Comparison of ENCODE assay signal across 19 cellular contexts in the genomic region with DNA sequence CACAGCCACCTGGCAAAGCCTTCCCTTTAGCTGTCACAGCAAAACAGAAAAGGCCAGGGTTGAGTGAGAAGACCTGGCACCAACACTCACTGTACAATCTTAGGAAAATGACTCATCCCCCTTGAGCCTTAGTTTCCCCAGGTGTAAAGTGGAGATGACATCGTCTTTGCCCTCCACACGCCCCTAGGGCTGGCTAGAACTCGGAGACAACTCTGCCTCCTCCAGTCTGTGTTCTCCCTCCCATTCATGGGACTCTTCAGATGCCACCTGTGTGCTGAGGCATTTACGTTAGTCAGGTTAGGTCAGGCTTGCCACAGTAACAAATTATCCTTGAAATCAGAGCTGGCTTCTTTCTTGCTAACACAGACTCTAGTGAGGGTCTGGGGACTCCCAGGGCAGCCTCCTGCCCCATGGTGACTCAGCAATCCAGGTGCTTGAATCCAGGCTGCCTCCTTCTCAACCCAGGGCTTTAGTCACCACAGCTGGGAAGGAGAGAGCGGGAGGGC.
"Had no signal": no experiment of that assay in that cellular context is flagged by ENCODE, and none has a peak within 500 bp of the region (broad histone marks: within the 10 kb centered on the region; RNA-seq: fewer than 3 reads in every experiment).

No MANE protein-coding gene starts in this region.

- H3K9me3 Mint-ChIP-seq: central memory CD8-positive, alpha-beta T cell; T-helper 1 cell treated with Interleukin-12 subunit alpha and Interleukin-12 subunit beta and Interleukin-4 antibody, amounts not matched to agents 30 μg/mL and 1 μg/mL, for 36 hours had no signal

- DNase-seq: activated CD4-positive, alpha-beta memory T cell treated with anti-CD3 and anti-CD28 coated beads for 36 hours; activated CD4-positive, alpha-beta T cell treated with anti-CD3 and anti-CD28 coated beads, Interleukin-2, amount 10 ng/mL, durations not matched to agents 7 days and 5 days; activated CD4-positive, CD25-positive, alpha-beta regulatory T cell; activated naive CD4-positive, alpha-beta T cell treated with Interleukin-2 at 50 U/mL for 16 hours; activated naive CD8-positive, alpha-beta T cell treated with anti-CD3 and anti-CD28 coated beads, Interleukin-2, amount 10 ng/mL, durations not matched to agents 7 days and 5 days; activated T-cell treated with anti-CD3 and anti-CD28 coated beads, Interleukin-2, amount 50 U/mL, for 72 hours; aorta; body of pancreas; MG63; NCI-H1105; NCI-H1436 treated with DMSO at 0.1 percent for 48 hours; NCI-H187; NCI-H2081; NCI-H510A treated with DMSO at 0.1 percent for 48 hours; PC-3; SHP77; T-helper 9 cell had no signal

- H3K9me3 ChIP-seq: body of pancreas, MG63 had no signal

- ATAC-seq: body of pancreas, PC-3 had no signal

- H3K4me3 ChIP-seq: body of pancreas, MG63 had no signal

- H3K27ac Mint-ChIP-seq: activated CD4-positive, alpha-beta memory T cell treated with anti-CD3 and anti-CD28 coated beads for 36 hours; activated CD4-positive, alpha-beta T cell treated with anti-CD3 and anti-CD28 coated beads, Interleukin-2, amount 10 ng/mL, durations not matched to agents 7 days and 5 days; activated naive CD8-positive, alpha-beta T cell treated with anti-CD3 and anti-CD28 coated beads, Interleukin-2, amount 10 ng/mL, durations not matched to agents 7 days and 5 days; activated T-cell treated with anti-CD3 and anti-CD28 coated beads, Interleukin-2, amount 50 U/mL, for 72 hours; T-helper 1 cell treated with Interleukin-12 subunit alpha and Interleukin-12 subunit beta and Interleukin-4 antibody, amounts not matched to agents 30 μg/mL and 1 μg/mL, for 36 hours had no signal

- H3K36me3 Mint-ChIP-seq: activated CD4-positive, alpha-beta memory T cell treated with anti-CD3 and anti-CD28 coated beads for 36 hours had no signal

- H3K27me3 ChIP-seq: body of pancreas, MG63 had no signal

- H3K4me1 ChIP-seq: body of pancreas had no signal

- H3K4me3 Mint-ChIP-seq: activated CD4-positive, alpha-beta memory T cell treated with anti-CD3 and anti-CD28 coated beads for 36 hours; activated CD4-positive, alpha-beta T cell treated with anti-CD3 and anti-CD28 coated beads, Interleukin-2, amount 10 ng/mL, durations not matched to agents 7 days and 5 days; activated naive CD8-positive, alpha-beta T cell treated with anti-CD3 and anti-CD28 coated beads, Interleukin-2, amount 10 ng/mL, durations not matched to agents 7 days and 5 days; activated T-cell treated with anti-CD3 and anti-CD28 coated beads, Interleukin-2, amount 50 U/mL, for 72 hours; central memory CD8-positive, alpha-beta T cell; T-helper 1 cell treated with Interleukin-12 subunit alpha and Interleukin-12 subunit beta and Interleukin-4 antibody, amounts not matched to agents 30 μg/mL and 1 μg/mL, for 36 hours had no signal

- H3K36me3 ChIP-seq: MG63 had no signal

- H3K27me3 Mint-ChIP-seq: activated CD4-positive, alpha-beta memory T cell treated with anti-CD3 and anti-CD28 coated beads for 36 hours; central memory CD8-positive, alpha-beta T cell had no signal

- H3K27ac ChIP-seq: body of pancreas had no signal
